7 cellular contexts compared by ENCODE assay signal in genomic region chr3:19822805-19823204, GRCh38.
"Had no signal": no experiment of that assay in that cellular context is flagged by ENCODE, and none has a peak within 500 bp of the region (broad histone marks: within the 10 kb centered on the region; RNA-seq: fewer than 3 reads in every experiment).

No MANE protein-coding gene starts in this region.

- DNase-seq: H7, HFFc6, IMR-90, KG1 had no signal

- H3K27ac Mint-ChIP-seq: GM23338, HFFc6 had no signal

- H3K4me3 Mint-ChIP-seq: GM23338, HFFc6 had no signal

- ATAC-seq: GM23338, HCT116, K562 had no signal

- H3K4me1 Mint-ChIP-seq: GM23338 had no signal
